Comparison of ENCODE assay signal across 26 cellular contexts in the genomic region with DNA sequence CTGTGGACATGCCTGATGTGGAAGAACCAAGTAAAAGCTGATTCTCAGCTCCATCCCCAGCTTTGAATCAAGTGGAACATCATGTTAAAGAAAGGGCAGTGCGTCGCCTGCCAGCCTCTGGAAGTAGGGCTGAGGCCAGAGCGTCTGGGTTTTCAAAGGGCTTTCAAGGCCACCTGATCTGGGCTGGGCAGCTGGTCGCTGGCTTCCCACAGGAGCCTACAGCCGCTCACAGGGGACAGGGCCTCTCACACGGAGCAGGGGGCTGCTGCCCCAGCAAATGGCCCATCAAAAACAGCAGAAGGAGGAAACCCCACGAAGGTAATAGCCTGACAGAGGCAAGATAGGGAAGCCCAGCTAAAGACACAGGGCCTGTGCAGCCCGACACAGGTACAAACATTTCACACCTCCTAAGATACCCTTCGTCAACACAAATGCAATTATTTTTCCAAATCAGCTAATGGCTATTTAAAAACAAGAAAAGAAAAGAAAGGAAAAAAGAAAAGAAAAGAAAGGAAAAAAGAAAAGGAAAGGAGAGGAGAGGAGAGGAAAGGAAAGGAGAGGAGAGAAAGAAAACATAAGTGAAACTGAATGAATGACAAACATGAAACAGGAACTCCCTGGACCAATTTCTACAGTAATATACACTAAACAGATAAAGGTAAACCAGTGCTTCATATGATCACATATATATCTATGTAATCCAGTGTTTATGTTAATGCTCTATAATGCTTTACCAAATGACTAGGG. TPM values are rescaled to one million over a fixed set of nuclear protein-coding genes. Genes with fewer than 3 reads are reported as not detected.
A peak's percentile ranks its signal among the peaks of the same experiment; 100 is the strongest.
DNase-seq lines count a peak whose midpoint lies in the region; ATAC-seq, FAIRE-seq and TF ChIP-seq lines count a peak whose summit lies in the region.
"Had no signal": no experiment of that assay in that cellular context is flagged by ENCODE, and none has a peak within 500 bp of the region (broad histone marks: within the 10 kb centered on the region; RNA-seq: fewer than 3 reads in every experiment).

No MANE protein-coding gene starts in this region.

- H3K36me3 ChIP-seq in SK-N-SH (replicated peaks in 1 of 2; ENCODE audit: control insufficient read depth in 1 of 2, insufficient read depth in 2 of 2, low read length in 1 of 2) (peaks cover 8 to 34% of the 10 kb centered on the region in 2 experiments), adrenal gland (replicated peaks in 1 of 2) (peaks cover 0 to 20% of the 10 kb centered on the region in 2 donors), testis (ENCODE audit: low read depth, missing control alignments) (no peaks in the 10 kb centered on the region)
- H3K36me3 ChIP-seq: BE2C had no signal

- H3K27ac ChIP-seq in SK-N-SH (ENCODE audit: low read depth in 2 of 2, low read length in 1 of 2) (peak overlapping the region in 1 of 2 experiments; percentile 3; a peak in 1 of 4 replicates), adrenal gland (peak overlapping the region in 4 of 5 donors; percentile 14 to 49 (median 38)), testis (no peak overlapping the region)
- H3K27ac ChIP-seq: 22Rv1, heart right ventricle had no signal

- H3K4me1 ChIP-seq in SK-N-SH (ENCODE audit: control insufficient read depth in 1 of 2, insufficient read depth in 2 of 2, low read depth in 1 of 2, low read length in 1 of 2): peaks cover 0 to 15% of the 10 kb centered on the region in 2 experiments; a peak in 2 of 4 replicates
- H3K4me1 ChIP-seq in adrenal gland (replicated peaks in 1 of 2): peaks cover 14 to 32% of the 10 kb centered on the region in 2 donors
- H3K4me1 ChIP-seq in testis: no peaks in the 10 kb centered on the region
- H3K4me1 ChIP-seq: BE2C had no signal

- H3K27me3 ChIP-seq in SK-N-SH (ENCODE audit: insufficient read depth) (no peaks in the 10 kb centered on the region), adrenal gland (no peaks in the 10 kb centered on the region), testis (no peaks in the 10 kb centered on the region)
- H3K27me3 ChIP-seq: BE2C, brain microvascular endothelial cell, heart right ventricle had no signal

- no peak for TF ChIP-seq POLR2A in adrenal gland (IDR thresholded peaks at IDR 0.05)
- TF ChIP-seq POLR2A in testis (IDR thresholded peaks at IDR 0.05): no peak

- no peak for FAIRE-seq in RCC 7860 (lab: Jason Lieb, UNC)
- FAIRE-seq: endothelial cell of umbilical vein, TTC549 had no signal

- peaks cover 87% of the 10 kb centered on the region for H3K79me2 ChIP-seq in SK-N-SH (ENCODE audit: insufficient read depth)

- TF ChIP-seq CTCF in SK-N-SH (IDR thresholded peaks at IDR 0.05) (no peak), adrenal gland (IDR thresholded peaks at IDR 0.05) (no peak), testis (IDR thresholded peaks at IDR 0.05) (no peak)

- POLR2A ChIA-PET in SK-N-SH (lab: Yijun Ruan, JAX): no interaction called here

- no peak for ATAC-seq in SK-N-SH treated with all-trans-retinoic acid at 6 μM for 48 hours
- ATAC-seq: activated CD8-positive, alpha-beta memory T cell treated with anti-CD3 and anti-CD28 coated beads, Interleukin-2, amount 10 ng/mL, durations not matched to agents 7 days and 5 days; activated naive CD8-positive, alpha-beta T cell treated with anti-CD3 and anti-CD28 coated beads, Interleukin-2, amount 50 U/mL, for 24 hours; HCT116 had no signal

- intact Hi-C loops in adrenal gland (cut with DNase I): no loop called here
- intact Hi-C loops in testis (cut with DNase I; ENCODE audit: low total_unique reads): no loop called here

- 91% methylated on average over 9 of the region's 9 CpGs for WGBS in SK-N-SH (ENCODE audit: low lambda C conversion rate)
- 48 to 55% (median 49%) methylated on average over 9 of the region's 9 CpGs for WGBS in adrenal gland, 4 donors
- WGBS in testis, 2 donors: 59 to 62% methylated on average over 9 of the region's 9 CpGs

- H3K4me2 ChIP-seq in SK-N-SH: no peak overlapping the region

- no peaks in the 10 kb centered on the region for H3K9me3 ChIP-seq in SK-N-SH
- no peaks in the 10 kb centered on the region for H3K9me3 ChIP-seq in adrenal gland (replicated peaks in 1 of 3)
- no peaks in the 10 kb centered on the region for H3K9me3 ChIP-seq in testis
- H3K9me3 ChIP-seq: BE2C had no signal

- peaks cover 20% of the 10 kb centered on the region for H3F3A ChIP-seq in SK-N-SH (replicated peaks; ENCODE audit: insufficient read depth)

- TF ChIP-seq RAD21 in SK-N-SH (IDR thresholded peaks at IDR 0.05; ENCODE audit: low read length): no peak

- DNase-seq in SK-N-SH: peak; percentile 4
- DNase-seq in adrenal gland: peak in 5 of 7 donors; percentile 54 to 72 (median 63)
- DNase-seq in midbrain (lab: John Stamatoyannopoulos, UW): peak; percentile 25
- peak; percentile 51 for DNase-seq in testis
- DNase-seq in NCI-H446 treated with DMSO at 0.1 percent for 48 hours (lab: John Stamatoyannopoulos, UW): no peak
- DNase-seq in RCC 7860 (ENCODE audit: low spot score): no peak
- DNase-seq in 8988T: no peak
- DNase-seq: activated CD4-positive, alpha-beta T cell treated with anti-CD3 and anti-CD28 coated beads for 48 hours; activated CD8-positive, alpha-beta memory T cell treated with anti-CD3 and anti-CD28 coated beads, Interleukin-2, amount 10 ng/mL, durations not matched to agents 7 days and 5 days; activated naive CD8-positive, alpha-beta T cell treated with anti-CD3 and anti-CD28 coated beads, Interleukin-2, amount 50 U/mL, for 24 hours; BE2C; brain microvascular endothelial cell; cortex of kidney; heart right ventricle; NCI-H1417; NCI-H510A treated with DMSO at 0.1 percent for 48 hours; stimulated activated CD4-positive, alpha-beta T cell treated with anti-CD3 and anti-CD28 coated beads, Interleukin-4, amount 100 ng/mL, for 1 hour; trophoblast cell had no signal

- no peak overlapping the region for H2AFZ ChIP-seq in SK-N-SH (ENCODE audit: low read depth)

- H3K9me2 ChIP-seq in SK-N-SH: no peaks in the 10 kb centered on the region

- CTCF ChIA-PET in SK-N-SH (lab: Yijun Ruan, JAX): interaction anchor here (1.6 kb wide), 1 partner anchor 24 kb away, joined by 4 read pairs; no protein-coding TSS in a partner anchor

- no peak for TF ChIP-seq EP300 in SK-N-SH (IDR thresholded peaks at IDR 0.05; ENCODE audit: borderline replicate concordance in 1 of 2, low read depth in 1 of 2, low read length in 1 of 2)

- peaks cover 53% of the 10 kb centered on the region for H4K20me1 ChIP-seq in SK-N-SH (ENCODE audit: insufficient read depth)

- H3K9ac ChIP-seq in SK-N-SH: no peak overlapping the region

- H3K4me3 ChIP-seq in SK-N-SH (ENCODE audit: low read depth in 2 of 2, low read length in 1 of 2) (no peak overlapping the region), adrenal gland (no peak overlapping the region), testis (no peak overlapping the region)
- H3K4me3 ChIP-seq: heart right ventricle had no signal

TF ChIP-seq in SK-N-SH, 30 proteins besides CTCF, POLR2A, EP300 and RAD21:
- TF ChIP-seq TEAD4 (IDR thresholded peaks at IDR 0.05; ENCODE audit: borderline replicate concordance, insufficient read depth) (no peak), FOXM1 (IDR thresholded peaks at IDR 0.05; ENCODE audit: low read depth) (no peak), GABPA (IDR thresholded peaks at IDR 0.05; ENCODE audit: low read depth) (no peak), JUND (IDR thresholded peaks at IDR 0.05) (no peak), EZH2phosphoT487 (IDR thresholded peaks at IDR 0.05; ENCODE audit: borderline replicate concordance, low read depth) (no peak), NFIC (IDR thresholded peaks at IDR 0.05; ENCODE audit: borderline replicate concordance) (no peak), YY1 (IDR thresholded peaks at IDR 0.05; ENCODE audit: low read depth) (no peak), TAF1 (IDR thresholded peaks at IDR 0.05; ENCODE audit: borderline replicate concordance, low read depth, low read length) (no peak), MXI1 (IDR thresholded peaks at IDR 0.05; ENCODE audit: low read depth, low read length) (no peak), RFX5 (IDR thresholded peaks at IDR 0.05; ENCODE audit: low read length) (no peak), NRF1 (IDR thresholded peaks at IDR 0.05; ENCODE audit: low read depth, low read length) (no peak)

TF ChIP-seq in SK-N-SH treated with all-trans-retinoic acid at 6 μM for 48 hours, 23 proteins besides CTCF, POLR2A, EP300 and RAD21:
- TF ChIP-seq GLIS3 (CRISPR knock-in tag; IDR thresholded peaks at IDR 0.05): no peak

RNA-seq across cellular contexts. Expression of gene RRBP1, which starts 24.8 kb away (rescaled TPM):
- polyA plus RNA-seq in SK-N-SH (2012; rRNA removed) (31.0 and 50.2 TPM in 2 replicates), adrenal gland (100 to 1,000 TPM; 107 to 168 (median 125) TPM), testis (ENCODE audit: insufficient read depth, low read depth, low replicate concordance) (93.8 TPM)
- polyA plus RNA-seq in SK-N-SH (2012; cell fraction: cytosol; rRNA removed): 28.4 and 38.4 TPM in 2 replicates
- 71.4 and 77.4 TPM in 2 replicates for polyA plus RNA-seq in SK-N-SH (2012; cell fraction: nucleus; rRNA removed)
- total RNA-seq in adrenal gland (100 to 1,000 TPM in 6 of 8 donors, 10 to 100 TPM in 2; 78.0 to 261 (median 131) TPM), testis (100 to 1,000 TPM; 144 to 146 TPM)

RNA-seq across cellular contexts. Expression of gene BANF2, which starts 42.5 kb away (rescaled TPM):
- not detected in 2 replicates for polyA plus RNA-seq in SK-N-SH (2012; rRNA removed)
- not detected in 2 replicates for polyA plus RNA-seq in SK-N-SH (2012; cell fraction: cytosol; rRNA removed)
- not detected in 2 replicates for polyA plus RNA-seq in SK-N-SH (2012; cell fraction: nucleus; rRNA removed)
- total RNA-seq in adrenal gland: not detected
- polyA plus RNA-seq in adrenal gland: not detected
- 10 to 100 TPM; 29.5 to 60.2 TPM for total RNA-seq in testis
- polyA plus RNA-seq in testis (ENCODE audit: insufficient read depth, low read depth, low replicate concordance): 133 TPM
- total RNA-seq: activated CD8-positive, alpha-beta memory T cell treated with anti-CD3 and anti-CD28 coated beads, Interleukin-2, amount 10 ng/mL, durations not matched to agents 7 days and 5 days; Daoy; endothelial cell of umbilical vein; heart right ventricle; lung microvascular endothelial cell; RPMI7951 had no signal
- polyA plus RNA-seq: endothelial cell of umbilical vein, heart right ventricle had no signal

Comparison
In these comparisons a context has a peak if more than half of its experiments do, and no peak if none do; other contexts are left out.
1. DNase-seq: peak in SK-N-SH (single experiment), adrenal gland (5 of 7), midbrain (single experiment) and testis (single experiment); none in NCI-H446 treated with DMSO at 0.1 percent for 48 hours (single experiment), RCC 7860 (single experiment) and 8988T (single experiment).
2. H3K27ac ChIP-seq: peak in adrenal gland (4 of 5); none in testis (0 of 2).
3. RNA of gene BANF2, which starts 42.5 kb away (polyA plus RNA-seq): 133 TPM in testis (single experiment); not detected in SK-N-SH and not detected in adrenal gland; every median in the first group is over 100 times any median in the second.